Comparison of ENCODE assay signal across 12 cellular contexts in the genomic region with DNA sequence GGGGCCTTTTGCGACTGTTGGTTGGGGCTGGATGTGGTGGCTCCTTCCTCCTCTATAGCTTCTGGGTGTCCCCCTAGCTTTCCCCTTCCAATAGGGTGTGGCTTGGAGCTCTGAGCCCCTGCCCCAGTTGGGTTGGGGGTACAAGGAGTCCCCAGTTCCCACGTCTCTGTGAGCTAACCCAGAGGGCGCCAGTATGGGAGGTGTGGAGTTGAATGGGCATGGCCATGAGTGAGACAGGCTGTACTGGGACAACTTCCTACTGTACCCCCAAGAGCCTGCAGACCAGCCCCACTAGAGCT. TPM values are rescaled to one million over a fixed set of nuclear protein-coding genes. Genes with fewer than 3 reads are reported as not detected.
DNase-seq lines count a peak whose midpoint lies in the region; ATAC-seq and TF ChIP-seq lines count a peak whose summit lies in the region.
"Had no signal": no experiment of that assay in that cellular context is flagged by ENCODE, and none has a peak within 500 bp of the region (broad histone marks: within the 10 kb centered on the region; RNA-seq: fewer than 3 reads in every experiment).

No MANE protein-coding gene starts in this region.

- H3K27ac Mint-ChIP-seq in activated CD8-positive, alpha-beta memory T cell treated with anti-CD3 and anti-CD28 coated beads, Interleukin-2, amount 10 ng/mL, durations not matched to agents 7 days and 5 days, result peak overlapping the region; percentile 95
- H3K27ac Mint-ChIP-seq in endodermal cell (no peak overlapping the region), WTC11 (no peak overlapping the region)

- peaks cover 19% of the 10 kb centered on the region for H3K4me1 ChIP-seq in endodermal cell (ENCODE audit: control insufficient read depth, insufficient read depth, low read length)

- H3K9ac ChIP-seq in endodermal cell (ENCODE audit: extremely low read depth, low read length, poor library complexity, severe bottlenecking), result no peak overlapping the region

- peaks cover 83% of the 10 kb centered on the region for H3K4me1 Mint-ChIP-seq in activated CD8-positive, alpha-beta memory T cell treated with anti-CD3 and anti-CD28 coated beads, Interleukin-2, amount 10 ng/mL, durations not matched to agents 7 days and 5 days
- H3K4me1 Mint-ChIP-seq in endodermal cell, result peaks cover 15% of the 10 kb centered on the region
- peaks cover 28% of the 10 kb centered on the region for H3K4me1 Mint-ChIP-seq in WTC11

- peak overlapping the region; percentile 71 for H3K4me3 Mint-ChIP-seq in activated CD8-positive, alpha-beta memory T cell treated with anti-CD3 and anti-CD28 coated beads, Interleukin-2, amount 10 ng/mL, durations not matched to agents 7 days and 5 days
- peak overlapping the region; percentile 52 for H3K4me3 Mint-ChIP-seq in endodermal cell
- no peak overlapping the region; the same call in 1 of the 2 replicates for H3K4me3 Mint-ChIP-seq in WTC11

- H3K4me3 ChIP-seq in endodermal cell (ENCODE audit: low read length), result no peak overlapping the region
- H3K4me3 ChIP-seq: uterus had no signal

- H3K36me3 Mint-ChIP-seq in activated CD8-positive, alpha-beta memory T cell treated with anti-CD3 and anti-CD28 coated beads, Interleukin-2, amount 10 ng/mL, durations not matched to agents 7 days and 5 days, result peaks cover 3% of the 10 kb centered on the region
- H3K36me3 Mint-ChIP-seq in endodermal cell (ENCODE audit: low read depth) (peaks cover 22% of the 10 kb centered on the region), WTC11 (peaks cover 5% of the 10 kb centered on the region; the same call in 1 of the 2 replicates)

- DNase-seq in activated CD8-positive, alpha-beta memory T cell treated with anti-CD3 and anti-CD28 coated beads, Interleukin-2, amount 10 ng/mL, durations not matched to agents 7 days and 5 days, result no peak
- DNase-seq in activated CD8-positive, alpha-beta memory T cell treated with anti-CD3 and anti-CD28 coated beads, Interleukin-2, amount 50 U/mL, for 48 hours, result no peak
- DNase-seq in endodermal cell (no peak), T-helper 9 cell (no peak), WTC11 (ENCODE audit: low spot score) (no peak)
- DNase-seq: activated CD4-positive, alpha-beta T cell treated with anti-CD3 and anti-CD28 coated beads for 1 hour; activated effector memory CD4-positive, alpha-beta T cell treated with anti-CD3 and anti-CD28 coated beads, Interleukin-2, amount 50 U/mL, for 16 hours; NCI-H2029; stomach; uterus had no signal

- peaks cover 2% of the 10 kb centered on the region for H3K27me3 Mint-ChIP-seq in activated CD8-positive, alpha-beta memory T cell treated with anti-CD3 and anti-CD28 coated beads, Interleukin-2, amount 10 ng/mL, durations not matched to agents 7 days and 5 days
- peaks cover 26% of the 10 kb centered on the region for H3K27me3 Mint-ChIP-seq in endodermal cell (ENCODE audit: insufficient read depth)
- peaks cover 33% of the 10 kb centered on the region for H3K27me3 Mint-ChIP-seq in WTC11 (ENCODE audit: low read depth)

- 86% methylated on average over 3 of the region's 3 CpGs; no CpG with 5 or more reads in 1 of the 2 experiments for WGBS in endodermal cell (ENCODE audit: insufficient coverage in 1 of 2, insufficient read length in 1 of 2), 2 experiments

- peak overlapping the region; percentile 91 for H3K27ac ChIP-seq in KOPT-K1 (ENCODE audit: low read depth, low read length, poor library complexity, severe bottlenecking)
- no peak overlapping the region for H3K27ac ChIP-seq in endodermal cell (ENCODE audit: low read depth, low read length)
- H3K27ac ChIP-seq: stomach, uterus had no signal

- POLR2A ChIA-PET in WTC11 (lab: Charles Lee), result no interaction called here

- TF ChIP-seq CTCF in endodermal cell (conservative IDR thresholded peaks at IDR 0.05) (no peak), WTC11 (IDR thresholded peaks at IDR 0.05) (no peak)

- H3K36me3 ChIP-seq in KOPT-K1 (ENCODE audit: insufficient read depth, low read length), result peaks cover 24% of the 10 kb centered on the region
- peaks cover 5% of the 10 kb centered on the region for H3K36me3 ChIP-seq in endodermal cell (ENCODE audit: control insufficient read depth, insufficient read depth, low read length)
- H3K36me3 ChIP-seq: uterus had no signal

- peaks cover 41% of the 10 kb centered on the region for H3K27me3 ChIP-seq in endodermal cell (ENCODE audit: control insufficient read depth, insufficient read depth, low read length, poor library complexity, severe bottlenecking)

- H3K9me3 Mint-ChIP-seq in activated CD8-positive, alpha-beta memory T cell treated with anti-CD3 and anti-CD28 coated beads, Interleukin-2, amount 10 ng/mL, durations not matched to agents 7 days and 5 days (ENCODE audit: low read depth), result no peaks in the 10 kb centered on the region
- H3K9me3 Mint-ChIP-seq in endodermal cell (no peaks in the 10 kb centered on the region), WTC11 (no peaks in the 10 kb centered on the region)

- CTCF ChIA-PET in activated CD8-positive, alpha-beta memory T cell treated with anti-CD3 and anti-CD28 coated beads, Interleukin-2, amount 10 ng/mL, durations not matched to agents 7 days and 5 days (lab: Charles Lee), result interaction anchor here (0.8 to 9.8 kb wide), 11 partner anchors 11 to 249 kb away, joined by 3 to 190 read pairs (median 7); partner anchors contain the start of genes LKAAEAR1, PRPF6, SAMD10 and TCEA2
- CTCF ChIA-PET in WTC11 (lab: Charles Lee), result interaction anchor here (1.0 to 6.1 kb wide), 5 partner anchors 13 to 182 kb away, joined by 3 to 51 read pairs (median 6); partner anchors contain the start of genes LKAAEAR1, PRPF6, SAMD10 and SOX18

- no peak for ATAC-seq in activated CD8-positive, alpha-beta memory T cell treated with anti-CD3 and anti-CD28 coated beads, Interleukin-2, amount 10 ng/mL, durations not matched to agents 7 days and 5 days
- ATAC-seq in WTC11, result no peak
- ATAC-seq: left lobe of liver had no signal

- H3K9me3 ChIP-seq in KOPT-K1 (ENCODE audit: insufficient read depth, low read length, poor library complexity, severe bottlenecking) (no peaks in the 10 kb centered on the region), endodermal cell (ENCODE audit: control insufficient read depth, low read length) (no peaks in the 10 kb centered on the region)
- H3K9me3 ChIP-seq: stomach, uterus had no signal

TF ChIP-seq in WTC11, 78 proteins besides CTCF, POLR2A, EP300 and RAD21:
- TF ChIP-seq, protein P1, sequence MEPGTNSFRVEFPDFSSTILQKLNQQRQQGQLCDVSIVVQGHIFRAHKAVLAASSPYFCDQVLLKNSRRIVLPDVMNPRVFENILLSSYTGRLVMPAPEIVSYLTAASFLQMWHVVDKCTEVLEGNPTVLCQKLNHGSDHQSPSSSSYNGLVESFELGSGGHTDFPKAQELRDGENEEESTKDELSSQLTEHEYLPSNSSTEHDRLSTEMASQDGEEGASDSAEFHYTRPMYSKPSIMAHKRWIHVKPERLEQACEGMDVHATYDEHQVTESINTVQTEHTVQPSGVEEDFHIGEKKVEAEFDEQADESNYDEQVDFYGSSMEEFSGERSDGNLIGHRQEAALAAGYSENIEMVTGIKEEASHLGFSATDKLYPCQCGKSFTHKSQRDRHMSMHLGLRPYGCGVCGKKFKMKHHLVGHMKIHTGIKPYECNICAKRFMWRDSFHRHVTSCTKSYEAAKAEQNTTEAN (CRISPR knock-in tag; IDR thresholded peaks at IDR 0.05), result no peak

RNA-seq across cellular contexts. Expression of gene C20orf204, which starts 1.2 kb away (rescaled TPM):
- total RNA-seq in activated CD8-positive, alpha-beta memory T cell treated with anti-CD3 and anti-CD28 coated beads, Interleukin-2, amount 10 ng/mL, durations not matched to agents 7 days and 5 days, result 10 to 100 TPM; 17.5 to 19.0 TPM
- total RNA-seq in endodermal cell (1 to 10 TPM; 4.0 to 4.1 TPM), WTC11 (2021) (1.6 to 2.4 TPM (median 2.1 TPM) in 3 replicates)
- 0.78 TPM for polyA plus RNA-seq in endodermal cell (2013, experiment 1 of 2)
- polyA plus RNA-seq in endodermal cell (2013, experiment 2 of 2), result 0.75 TPM

RNA-seq across cellular contexts. Expression of gene SOX18, which starts 12.3 kb away (rescaled TPM):
- 1 to 10 TPM in 1 of 2 experiments, under 1 TPM in 1; 0.20 to 1.8 TPM for total RNA-seq in activated CD8-positive, alpha-beta memory T cell treated with anti-CD3 and anti-CD28 coated beads, Interleukin-2, amount 10 ng/mL, durations not matched to agents 7 days and 5 days
- total RNA-seq in endodermal cell (1 to 10 TPM; 2.3 to 2.8 TPM), WTC11 (2021) (0.73 to 0.81 TPM (median 0.80 TPM) in 3 replicates)
- polyA plus RNA-seq in endodermal cell (2013, experiment 1 of 2), result 0.57 TPM
- 0.95 TPM for polyA plus RNA-seq in endodermal cell (2013, experiment 2 of 2)

RNA-seq across cellular contexts. Expression of gene TCEA2, which starts 25.9 kb away (rescaled TPM):
- total RNA-seq in activated CD8-positive, alpha-beta memory T cell treated with anti-CD3 and anti-CD28 coated beads, Interleukin-2, amount 10 ng/mL, durations not matched to agents 7 days and 5 days, result 10 to 100 TPM; 54.3 to 57.4 TPM
- total RNA-seq in endodermal cell, result 100 to 1,000 TPM in 1 of 2 donors, 10 to 100 TPM in 1; 64.3 to 110 TPM
- polyA plus RNA-seq in endodermal cell (2013, experiment 1 of 2), result 82.9 TPM
- 77.1 TPM for polyA plus RNA-seq in endodermal cell (2013, experiment 2 of 2)
- total RNA-seq in WTC11 (2021), result 55.8 to 63.6 TPM (median 63.5 TPM) in 3 replicates

RNA-seq across cellular contexts. Expression of gene RGS19, which starts 42.2 kb away (rescaled TPM):
- total RNA-seq in activated CD8-positive, alpha-beta memory T cell treated with anti-CD3 and anti-CD28 coated beads, Interleukin-2, amount 10 ng/mL, durations not matched to agents 7 days and 5 days, result 100 to 1,000 TPM in 1 of 2 experiments, 10 to 100 TPM in 1; 84.5 to 119 TPM
- total RNA-seq in endodermal cell (10 to 100 TPM; 14.6 to 15.8 TPM), WTC11 (2021) (13.8 to 15.9 TPM (median 15.1 TPM) in 3 replicates)
- 10.7 TPM for polyA plus RNA-seq in endodermal cell (2013, experiment 1 of 2)
- polyA plus RNA-seq in endodermal cell (2013, experiment 2 of 2), result 10.8 TPM

RNA-seq across cellular contexts. Expression of gene OPRL1, which starts 42.7 kb away (rescaled TPM):
- total RNA-seq in activated CD8-positive, alpha-beta memory T cell treated with anti-CD3 and anti-CD28 coated beads, Interleukin-2, amount 10 ng/mL, durations not matched to agents 7 days and 5 days, result under 1 TPM; 0.75 to 0.99 TPM
- total RNA-seq in endodermal cell, result 1 to 10 TPM; 4.1 to 5.5 TPM
- polyA plus RNA-seq in endodermal cell (2013, experiment 1 of 2), result 3.0 TPM
- 2.8 TPM for polyA plus RNA-seq in endodermal cell (2013, experiment 2 of 2)
- 1.7 to 2.2 TPM (median 2.0 TPM) in 3 replicates for total RNA-seq in WTC11 (2021)
